ENCODE assay signal across 1 cellular context in genomic region chr3:20853890-20854289, GRCh38.
TF ChIP-seq lines count a peak whose summit lies in the region.

No MANE protein-coding gene starts in this region.

TF ChIP-seq in HepG2, 621 proteins besides CTCF, POLR2A, EP300 and RAD21 (continued from another document and continues in another):
- TF ChIP-seq USF2 (IDR thresholded peaks at IDR 0.05; ENCODE audit: low read depth, low read length) (no peak), USF2 (CRISPR knock-in tag; IDR thresholded peaks at IDR 0.05; ENCODE audit: borderline replicate concordance) (no peak), ZNF350 (CRISPR knock-in tag; IDR thresholded peaks at IDR 0.05; ENCODE audit: borderline replicate concordance, low read depth) (no peak), ZBTB46 (CRISPR knock-in tag; IDR thresholded peaks at IDR 0.05; ENCODE audit: borderline replicate concordance) (no peak), ZNF83 (CRISPR knock-in tag; IDR thresholded peaks at IDR 0.05; ENCODE audit: borderline replicate concordance) (no peak), THAP7 (CRISPR knock-in tag; IDR thresholded peaks at IDR 0.05) (no peak), NR2F1 (CRISPR knock-in tag; IDR thresholded peaks at IDR 0.05) (peak in 1 of 2 experiments; percentile 35; a peak in 1 of 4 replicates), XBP1 (CRISPR knock-in tag; IDR thresholded peaks at IDR 0.05) (no peak), RARA (CRISPR knock-in tag; IDR thresholded peaks at IDR 0.05) (peak; percentile 38; the same call in 1 of the 2 replicates), HMG20B (CRISPR knock-in tag; conservative IDR thresholded peaks at IDR 0.05) (no peak), ISL2 (CRISPR knock-in tag; IDR thresholded peaks at IDR 0.05) (peak; percentile 44; the same call in 1 of the 2 replicates), TOE1 (CRISPR knock-in tag; IDR thresholded peaks at IDR 0.05) (no peak), EEA1 (CRISPR knock-in tag; IDR thresholded peaks at IDR 0.05; ENCODE audit: borderline replicate concordance) (no peak), ZNF710 (CRISPR knock-in tag; IDR thresholded peaks at IDR 0.05; ENCODE audit: borderline replicate concordance) (peak; percentile 75; the same call in 1 of the 2 replicates), ATF7 (IDR thresholded peaks at IDR 0.05) (no peak), ATF7 (CRISPR knock-in tag; IDR thresholded peaks at IDR 0.05) (no peak), HOXA9 (CRISPR knock-in tag; IDR thresholded peaks at IDR 0.05; ENCODE audit: borderline replicate concordance) (no peak), SALL1 (CRISPR knock-in tag; IDR thresholded peaks at IDR 0.05) (no peak), HNRNPH1 (optimal IDR thresholded peaks at IDR 0.05; ENCODE audit: low read depth, low read length) (no peak), TOPORS (CRISPR knock-in tag; IDR thresholded peaks at IDR 0.05) (no peak), HNF1A (IDR thresholded peaks at IDR 0.05; ENCODE audit: low read depth) (no peak), HNF1A (CRISPR knock-in tag; IDR thresholded peaks at IDR 0.05; ENCODE audit: borderline replicate concordance) (peak; percentile 27; the same call in 1 of the 2 replicates), RBM22 (optimal IDR thresholded peaks at IDR 0.05; ENCODE audit: low read length) (no peak), ZNF143 (CRISPR knock-in tag; IDR thresholded peaks at IDR 0.05) (no peak), JUND (CRISPR knock-in tag; IDR thresholded peaks at IDR 0.05) (no peak), ZNF343 (CRISPR knock-in tag; IDR thresholded peaks at IDR 0.05) (no peak), PRPF4 (IDR thresholded peaks at IDR 0.05; ENCODE audit: low read depth, low read length, poor library complexity, severe bottlenecking) (no peak), NFYC (CRISPR knock-in tag; IDR thresholded peaks at IDR 0.05) (no peak), ASH2L (IDR thresholded peaks at IDR 0.05; ENCODE audit: insufficient read length, low read depth, low read length) (peak; percentile 22), U2AF2 (IDR thresholded peaks at IDR 0.05; ENCODE audit: low read depth, low read length) (no peak), ZBTB43 (CRISPR knock-in tag; conservative IDR thresholded peaks at IDR 0.05) (no peak), ZBTB49 (CRISPR knock-in tag; IDR thresholded peaks at IDR 0.05; ENCODE audit: borderline replicate concordance) (no peak), IRF2 (CRISPR knock-in tag; IDR thresholded peaks at IDR 0.05) (no peak), ZNF331 (CRISPR knock-in tag; IDR thresholded peaks at IDR 0.05) (peak; percentile 11; the same call in 1 of the 2 replicates), CSRNP1 (CRISPR knock-in tag; IDR thresholded peaks at IDR 0.05) (no peak), NFE2L2 (IDR thresholded peaks at IDR 0.05; ENCODE audit: low read length) (no peak), SNRNP70 (IDR thresholded peaks at IDR 0.05; ENCODE audit: low read depth, low read length) (no peak), NONO (IDR thresholded peaks at IDR 0.05) (no peak), NONO (CRISPR knock-in tag; conservative IDR thresholded peaks at IDR 0.05) (no peak), ZSCAN21 (CRISPR knock-in tag; IDR thresholded peaks at IDR 0.05; ENCODE audit: borderline replicate concordance) (no peak), PCBP2 (optimal IDR thresholded peaks at IDR 0.05; ENCODE audit: low read depth, low read length, poor library complexity, severe bottlenecking) (no peak), FOXC1 (CRISPR knock-in tag; IDR thresholded peaks at IDR 0.05; ENCODE audit: borderline replicate concordance) (no peak), SAP130 (CRISPR knock-in tag; IDR thresholded peaks at IDR 0.05; ENCODE audit: low read depth) (peak; percentile 45), MTA1 (CRISPR knock-in tag; IDR thresholded peaks at IDR 0.05; ENCODE audit: borderline replicate concordance) (no peak), ZNF460 (CRISPR knock-in tag; IDR thresholded peaks at IDR 0.05; ENCODE audit: borderline replicate concordance) (no peak), ZNF724P (CRISPR knock-in tag; IDR thresholded peaks at IDR 0.05; ENCODE audit: borderline replicate concordance) (no peak), TFDP2 (CRISPR knock-in tag; IDR thresholded peaks at IDR 0.05) (no peak), REXO4 (CRISPR knock-in tag; IDR thresholded peaks at IDR 0.05; ENCODE audit: borderline replicate concordance) (no peak), ZNF720 (CRISPR knock-in tag; IDR thresholded peaks at IDR 0.05) (no peak), ZNF792 (CRISPR knock-in tag; IDR thresholded peaks at IDR 0.05) (no peak), THAP8 (CRISPR knock-in tag; IDR thresholded peaks at IDR 0.05; ENCODE audit: borderline replicate concordance) (no peak), NCOR1 (IDR thresholded peaks at IDR 0.05; ENCODE audit: borderline replicate concordance, low read length) (peak; percentile 21; the same call in 1 of the 2 replicates)
